8 cellular contexts compared by ENCODE assay signal in genomic region chr17:76738468-76738850, GRCh38. TPM values are rescaled to one million over a fixed set of nuclear protein-coding genes. Genes with fewer than 3 reads are reported as not detected.
DNase-seq lines count a peak whose midpoint lies in the region; ATAC-seq and TF ChIP-seq lines count a peak whose summit lies in the region.

No MANE protein-coding gene starts in this region.

- peak overlapping the region; percentile 91 for H3K27ac ChIP-seq in GM23248
- H3K27ac ChIP-seq in SJSA1, result peak overlapping the region; percentile 97
- peak overlapping the region; percentile 99 to 100 (median 99) for H3K27ac ChIP-seq in esophagus muscularis mucosa (replicated peaks in 1 of 4)

- no peaks in the 10 kb centered on the region for H3K9me2 ChIP-seq in GM23248 (ENCODE audit: insufficient read depth)

- H3K36me3 ChIP-seq in GM23248 (ENCODE audit: low read depth), result peaks cover 27% of the 10 kb centered on the region
- peaks cover 41% of the 10 kb centered on the region for H3K36me3 ChIP-seq in SJSA1
- peaks cover 12 to 52% (median 37%) of the 10 kb centered on the region in 4 donors for H3K36me3 ChIP-seq in esophagus muscularis mucosa

- H3K4me1 ChIP-seq in GM23248 (ENCODE audit: insufficient read depth) (peaks cover 35% of the 10 kb centered on the region), SJSA1 (replicated peaks) (peaks cover 24% of the 10 kb centered on the region), esophagus muscularis mucosa (peaks cover 34 to 61% (median 58%) of the 10 kb centered on the region in 4 donors)

- peaks cover 34% of the 10 kb centered on the region for H3F3A ChIP-seq in GM23248 (ENCODE audit: insufficient read depth)

- peak overlapping the region; percentile 92 for H3K9ac ChIP-seq in GM23248

- WGBS in GM23248 (ENCODE audit: low coverage in 1 of 2, low lambda C conversion rate in 2 of 2, missing lambda C conversion rate in 2 of 2), 2 experiments, result 1 to 3% methylated on average over 7 of the region's 7 CpGs
- WGBS in esophagus muscularis mucosa, result 1% methylated on average over 7 of the region's 7 CpGs

- in situ Hi-C loops in GM23248 (cut with MboI), result no loop called here

- TF ChIP-seq POLR2A in esophagus muscularis mucosa (IDR thresholded peaks at IDR 0.05; ENCODE audit: low read depth), result no peak

- H3K4me2 ChIP-seq in GM23248 (ENCODE audit: unreplicated experiment), result peak overlapping the region; percentile 96

- intact Hi-C loops in esophagus muscularis mucosa (cut with DNase I), result no loop called here

- peak overlapping the region; percentile 98 for H3K4me3 ChIP-seq in GM23248
- H3K4me3 ChIP-seq in SJSA1, result peak overlapping the region; percentile 83
- peak overlapping the region; percentile 84 to 97 (median 93) for H3K4me3 ChIP-seq in esophagus muscularis mucosa
- H3K4me3 ChIP-seq in retinal pigment epithelial cell (ENCODE audit: low read length), result peak overlapping the region; percentile 96

- H3K27me3 ChIP-seq in GM23248 (replicated peaks; ENCODE audit: insufficient read depth), result no peaks in the 10 kb centered on the region
- H3K27me3 ChIP-seq in SJSA1 (replicated peaks), result no peaks in the 10 kb centered on the region
- no peaks in the 10 kb centered on the region for H3K27me3 ChIP-seq in esophagus muscularis mucosa

- ATAC-seq in GM18870 (IDR thresholded peaks at IDR 0.05; ENCODE audit: unreplicated experiment) (no peak), GM18519 (IDR thresholded peaks at IDR 0.05; ENCODE audit: low FRiP score, unreplicated experiment) (no peak), HG03521 (IDR thresholded peaks at IDR 0.05; ENCODE audit: unreplicated experiment) (no peak)

- H3K9me3 ChIP-seq in GM23248 (ENCODE audit: low read depth), result no peaks in the 10 kb centered on the region
- H3K9me3 ChIP-seq in SJSA1 (replicated peaks), result 0 out of 2 replicates have a peak, but pooled peaks cover 3% of the 10 kb centered on the region
- no peaks in the 10 kb centered on the region for H3K9me3 ChIP-seq in esophagus muscularis mucosa

- no peak for TF ChIP-seq CTCF in esophagus muscularis mucosa (IDR thresholded peaks at IDR 0.05)
- no peak for TF ChIP-seq CTCF in retinal pigment epithelial cell (conservative IDR thresholded peaks at IDR 0.05; ENCODE audit: low read depth, low read length)

- no peak for TF ChIP-seq EP300 in esophagus muscularis mucosa (IDR thresholded peaks at IDR 0.05)

- peak overlapping the region; percentile 94 for H2AFZ ChIP-seq in GM23248

- peaks cover 64% of the 10 kb centered on the region for H3K79me2 ChIP-seq in GM23248 (ENCODE audit: insufficient read depth)

- H4K20me1 ChIP-seq in GM23248 (ENCODE audit: insufficient read depth), result peaks cover 17% of the 10 kb centered on the region; the same call in 1 of the 2 replicates

- peak; percentile 45 for DNase-seq in GM23248
- DNase-seq in SJSA1 (ENCODE audit: low read depth in 1 of 2, low spot score in 2 of 2), result peak in 1 of 2 experiments; percentile 36
- DNase-seq in esophagus muscularis mucosa (ENCODE audit: extremely low spot score), result no peak
- no peak for DNase-seq in retinal pigment epithelial cell (ENCODE audit: low read depth)
- DNase-seq in activated gamma-delta T cell (lab: John Stamatoyannopoulos, UW), result no peak

RNA-seq across cellular contexts. Expression of gene MFSD11, which starts 0.5 kb away (rescaled TPM):
- 29.8 and 30.6 TPM in 2 replicates for total RNA-seq in GM23248 (2014; rRNA removed; shearing (Covaris generic))
- 24.2 TPM in 2 replicates for polyA plus RNA-seq in GM23248 (2016; fragmentation: Nextera tagmentation; extraction: Ambion mirVana)
- 21.5 and 37.3 TPM in 2 replicates for total RNA-seq in SJSA1 (2014; rRNA removed; shearing (Covaris generic))
- 10 to 100 TPM; 17.1 to 22.4 (median 18.8) TPM for total RNA-seq in esophagus muscularis mucosa

RNA-seq across cellular contexts. Expression of gene SRSF2, which starts 1.3 kb away (rescaled TPM):
- 147 and 165 TPM in 2 replicates for total RNA-seq in GM23248 (2014; rRNA removed; shearing (Covaris generic))
- polyA plus RNA-seq in GM23248 (2016; fragmentation: Nextera tagmentation; extraction: Ambion mirVana), result 116 and 123 TPM in 2 replicates
- 376 and 384 TPM in 2 replicates for total RNA-seq in SJSA1 (2014; rRNA removed; shearing (Covaris generic))
- total RNA-seq in esophagus muscularis mucosa, result 100 to 1,000 TPM; 133 to 173 (median 157) TPM

RNA-seq across cellular contexts. Expression of gene METTL23, which starts 11.8 kb away (rescaled TPM):
- total RNA-seq in GM23248 (2014; rRNA removed; shearing (Covaris generic)), result 22.5 and 35.6 TPM in 2 replicates
- polyA plus RNA-seq in GM23248 (2016; fragmentation: Nextera tagmentation; extraction: Ambion mirVana), result 49.9 and 54.8 TPM in 2 replicates
- total RNA-seq in SJSA1 (2014; rRNA removed; shearing (Covaris generic)), result 52.3 and 59.4 TPM in 2 replicates
- total RNA-seq in esophagus muscularis mucosa, result 10 to 100 TPM; 18.3 to 29.7 (median 23.0) TPM

RNA-seq across cellular contexts. Expression of gene JMJD6, which starts 12.1 kb away (rescaled TPM):
- total RNA-seq in GM23248 (2014; rRNA removed; shearing (Covaris generic)), result 19.0 and 33.3 TPM in 2 replicates
- polyA plus RNA-seq in GM23248 (2016; fragmentation: Nextera tagmentation; extraction: Ambion mirVana), result 40.0 and 41.5 TPM in 2 replicates
- 48.4 and 97.4 TPM in 2 replicates for total RNA-seq in SJSA1 (2014; rRNA removed; shearing (Covaris generic))
- 10 to 100 TPM; 29.5 to 54.5 (median 49.5) TPM for total RNA-seq in esophagus muscularis mucosa

RNA-seq across cellular contexts. Expression of gene MXRA7, which starts 27.7 kb away (rescaled TPM):
- total RNA-seq in GM23248 (2014; rRNA removed; shearing (Covaris generic)), result 483 and 625 TPM in 2 replicates
- 46.8 and 48.0 TPM in 2 replicates for polyA plus RNA-seq in GM23248 (2016; fragmentation: Nextera tagmentation; extraction: Ambion mirVana)
- total RNA-seq in SJSA1 (2014; rRNA removed; shearing (Covaris generic)), result 362 and 546 TPM in 2 replicates
- 100 to 1,000 TPM; 405 to 422 (median 411) TPM for total RNA-seq in esophagus muscularis mucosa
